ENCODE assay signal across 8 cellular contexts in genomic region chr19:55461974-55462628, GRCh38. TPM values are rescaled to one million over a fixed set of nuclear protein-coding genes. Genes with fewer than 3 reads are reported as not detected.
DNase-seq lines count a peak whose midpoint lies in the region; ATAC-seq and TF ChIP-seq lines count a peak whose summit lies in the region.

No MANE protein-coding gene starts in this region.

- no peaks in the 10 kb centered on the region for H3K36me3 ChIP-seq in Karpas-422 (ENCODE audit: insufficient read depth, low read length)
- no peaks in the 10 kb centered on the region for H3K36me3 ChIP-seq in right lobe of liver
- no peaks in the 10 kb centered on the region for H3K36me3 ChIP-seq in uterus

- WGBS in right lobe of liver (ENCODE audit: insufficient coverage, low coverage, low lambda C conversion rate, missing lambda C conversion rate) = 10% methylated on average over 7 of the region's 27 CpGs

- H3K9ac ChIP-seq in Karpas-422 (ENCODE audit: low read length) = peak overlapping the region; percentile 65

- H3K27me3 ChIP-seq in Karpas-422 (ENCODE audit: low read length) (no peaks in the 10 kb centered on the region), right lobe of liver (no peaks in the 10 kb centered on the region), uterus (no peaks in the 10 kb centered on the region)

- H3K9me3 ChIP-seq in Karpas-422 (ENCODE audit: low read length) (no peaks in the 10 kb centered on the region), right lobe of liver (no peaks in the 10 kb centered on the region), uterus (no peaks in the 10 kb centered on the region)

- H4K20me1 ChIP-seq in Karpas-422 (ENCODE audit: insufficient read depth, low read depth, low read length) = no peaks in the 10 kb centered on the region

- H2AFZ ChIP-seq in Karpas-422 (ENCODE audit: low read length) = peak overlapping the region; percentile 46; the same call in 1 of the 2 replicates

- no peaks in the 10 kb centered on the region for H3K9me2 ChIP-seq in Karpas-422 (replicated peaks; ENCODE audit: insufficient read depth, low read length)

- H3K4me1 ChIP-seq in Karpas-422 (ENCODE audit: low read length) (peaks cover 18% of the 10 kb centered on the region), right lobe of liver (peaks cover 0 to 17% (median 7%) of the 10 kb centered on the region in 4 donors), uterus (peaks cover 0 to 5% of the 10 kb centered on the region in 2 donors)

- DNase-seq in COR-L47 (lab: John Stamatoyannopoulos, UW) (peak; percentile 29), Karpas-422 (no peak), astrocyte of the spinal cord (ENCODE audit: low read depth, low spot score) (peak; percentile 35), right lobe of liver (peak in 1 of 3 donors; percentile 60), uterus (no peak), hypothalamus (lab: John Stamatoyannopoulos, UW) (no peak), SKM-1 treated with dmso at 0.1 percent for 144 hours (lab: John Stamatoyannopoulos, UW; ENCODE audit: unreplicated experiment) (no peak)
- no peak for DNase-seq in NK-92 treated with Interleukin-12 subunit alpha and Interleukin-12 subunit beta, amount 100 ng/mL, for 24 hours (lab: John Stamatoyannopoulos, UW)

- peaks cover 26% of the 10 kb centered on the region for H3K79me2 ChIP-seq in Karpas-422 (ENCODE audit: low read length)

- in situ Hi-C loops in astrocyte of the spinal cord (cut with HindIII; ENCODE audit: low sequenced_read_pairs) = no loop called here

- intact Hi-C loops in right lobe of liver (cut with DNase I) = no loop called here
- intact Hi-C loops in uterus (cut with DNase I; ENCODE audit: low total_unique reads) = no loop called here

- TF ChIP-seq CTCF in astrocyte of the spinal cord (IDR thresholded peaks at IDR 0.05; ENCODE audit: low read depth, low read length) (no peak), right lobe of liver (IDR thresholded peaks at IDR 0.05) (no peak), uterus (IDR thresholded peaks at IDR 0.05) (no peak)

- TF ChIP-seq POLR2A in right lobe of liver (IDR thresholded peaks at IDR 0.05) (no peak), uterus (IDR thresholded peaks at IDR 0.05) (peak in 1 of 2 donors; percentile 19)

- no peak overlapping the region for H3K27ac ChIP-seq in Karpas-422 (ENCODE audit: low read length)
- peak overlapping the region; percentile 68 to 73 (median 69) for H3K27ac ChIP-seq in right lobe of liver
- H3K27ac ChIP-seq in uterus = peak overlapping the region; percentile 75

- peak in 1 of 4 donors; percentile 22 for ATAC-seq in right lobe of liver

- peak overlapping the region; percentile 76 for H3K4me2 ChIP-seq in Karpas-422 (ENCODE audit: low read depth, low read length, poor library complexity, severe bottlenecking)

- H3K4me3 ChIP-seq in Karpas-422 (ENCODE audit: low read length) (peak overlapping the region; percentile 60), astrocyte of the spinal cord (ENCODE audit: low read depth, low read length) (peak overlapping the region; percentile 58), right lobe of liver (peak overlapping the region; percentile 71 to 97 (median 73)), uterus (peak overlapping the region; percentile 44 to 58)

RNA-seq across cellular contexts. Expression of gene ISOC2, which starts 0.7 kb away (rescaled TPM):
- total RNA-seq in Karpas-422 (2014; rRNA removed; shearing (Covaris generic); ENCODE audit: low replicate concordance) = 102 and 151 TPM in 2 replicates
- total RNA-seq in right lobe of liver = 100 to 1,000 TPM in 3 of 6 experiments, 10 to 100 TPM in 3; 69.4 to 222 (median 100) TPM
- total RNA-seq in uterus = 10 to 100 TPM in 3 of 4 donors, 1 to 10 TPM in 1; 1.2 to 78.6 (median 23.8) TPM

RNA-seq across cellular contexts. Expression of gene C19orf85, which starts 2.5 kb away (rescaled TPM):
- not detected in 2 replicates for total RNA-seq in Karpas-422 (2014; rRNA removed; shearing (Covaris generic); ENCODE audit: low replicate concordance)
- total RNA-seq in right lobe of liver = not detected
- not detected for total RNA-seq in uterus

RNA-seq across cellular contexts. Expression of gene ZNF628, which starts 14.3 kb away (rescaled TPM):
- 1.1 and 6.2 TPM in 2 replicates for total RNA-seq in Karpas-422 (2014; rRNA removed; shearing (Covaris generic); ENCODE audit: low replicate concordance)
- total RNA-seq in right lobe of liver (1 to 10 TPM; 3.4 to 9.2 (median 4.4) TPM), uterus (10 to 100 TPM in 2 of 4 donors, 1 to 10 TPM in 1, not detected in 1; 1.0 to 29.5 (median 11.9) TPM)

RNA-seq across cellular contexts. Expression of gene SHISA7, which starts 19.0 kb away (rescaled TPM):
- total RNA-seq in Karpas-422 (2014; rRNA removed; shearing (Covaris generic); ENCODE audit: low replicate concordance) = not detected in 2 replicates
- total RNA-seq in right lobe of liver = under 1 TPM in 1 of 6 experiments, not detected in 5; 0.04 TPM
- total RNA-seq in uterus = not detected

RNA-seq across cellular contexts. Expression of gene NAT14, which starts 22.9 kb away (rescaled TPM):
- 29.7 and 57.2 TPM in 2 replicates for total RNA-seq in Karpas-422 (2014; rRNA removed; shearing (Covaris generic); ENCODE audit: low replicate concordance)
- total RNA-seq in right lobe of liver (1 to 10 TPM; 2.5 to 6.0 (median 3.9) TPM), uterus (10 to 100 TPM; 16.8 to 44.3 (median 19.6) TPM)

Comparison
In these comparisons a context has a peak if more than half of its experiments do, and no peak if none do; other contexts are left out.
1. DNase-seq: peak in COR-L47 (single experiment) and astrocyte of the spinal cord (single experiment); none in Karpas-422 (single experiment), uterus (0 of 2), NK-92 treated with Interleukin-12 subunit alpha and Interleukin-12 subunit beta, amount 100 ng/mL, for 24 hours (single experiment), hypothalamus (0 of 51) and SKM-1 treated with dmso at 0.1 percent for 144 hours (single experiment).
2. Peak in every context shown above with its lines, with median percentiles within 50 percentile points of each other: H3K4me3 ChIP-seq.